28 cellular contexts compared by ENCODE assay signal in the genomic region with DNA sequence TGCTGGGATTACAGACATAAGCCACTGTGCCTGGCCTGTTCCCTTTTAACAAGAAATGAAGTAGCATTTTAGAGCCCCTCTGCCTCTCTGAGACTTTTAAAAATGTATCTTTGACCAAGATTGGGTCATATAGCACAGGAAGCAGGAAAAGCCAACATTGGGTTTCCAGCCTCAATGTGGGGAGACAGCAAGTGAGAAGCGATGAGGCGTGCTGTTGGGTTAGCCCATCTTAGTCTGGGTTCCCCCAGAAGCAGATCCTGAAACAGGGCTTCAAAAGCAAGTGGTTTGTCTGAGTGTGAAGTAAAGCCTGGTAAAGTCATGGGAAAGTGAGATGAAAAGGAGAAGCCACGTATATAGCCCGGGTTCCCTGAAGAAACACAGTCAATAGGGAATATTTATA.
"Had no signal": no experiment of that assay in that cellular context is flagged by ENCODE, and none has a peak within 500 bp of the region (broad histone marks: within the 10 kb centered on the region; RNA-seq: fewer than 3 reads in every experiment).

No MANE protein-coding gene starts in this region.

- H3K27ac ChIP-seq: stomach, suprapubic skin, testis, thoracic aorta, thyroid gland, tibial artery, tibial nerve, transverse colon, upper lobe of left lung, upper lobe of right lung, uterus, vagina had no signal

- H3K4me1 ChIP-seq: stomach, thyroid gland, tibial artery, tibial nerve, transverse colon, upper lobe of left lung, upper lobe of right lung, uterus, vagina had no signal

- H3K36me3 ChIP-seq: stomach, suprapubic skin, thoracic aorta, thyroid gland, tibial artery, tibial nerve, transverse colon, upper lobe of left lung, upper lobe of right lung, uterus, vagina had no signal

- DNase-seq: stimulated activated CD4-positive, alpha-beta T cell treated with anti-CD3 and anti-CD28 coated beads, Interleukin-2, amount 100 ng/mL, for 48 hours; stimulated activated CD4-positive, alpha-beta T cell treated with anti-CD3 and anti-CD28 coated beads, Interleukin-4, amount 100 ng/mL, for 1 hour; stimulated activated CD4-positive, alpha-beta T cell treated with anti-CD3 and anti-CD28 coated beads, Interleukin-4, amount 100 ng/mL, for 24 hours; stimulated activated CD4-positive, alpha-beta T cell treated with anti-CD3 and anti-CD28 coated beads, Interleukin-4, amount 100 ng/mL, for 4 hours; stimulated activated CD8-positive, alpha-beta memory T cell treated with anti-CD3 and anti-CD28 coated beads, Interleukin-4, amount 100 ng/mL, for 48 hours; stimulated activated naive B cell treated with anti-CD40 and anti-IgM and Interleukin-4, amounts not matched to agents 10 μg/mL and 1 μg/mL and 100 μg/mL, for 72 hours; stimulated activated naive CD4-positive, alpha-beta T cell; stimulated activated naive CD4-positive, alpha-beta T cell treated with Interleukin-2 at 50 U/mL for 16 hours; stimulated activated naive CD8-positive, alpha-beta T cell treated with anti-CD3 and anti-CD28 coated beads, Interleukin-15, amount 100 ng/mL, for 72 hours; stimulated activated naive CD8-positive, alpha-beta T cell treated with anti-CD3 and anti-CD28 coated beads, Interleukin-15, Interleukin-2, amounts not matched to agents 100 U/mL and 50 U/mL, for 24 hours; stomach; substantia nigra; testis; thyroid gland; tibial artery; transverse colon; upper lobe of left lung; upper lobe of right lung; uterus had no signal

- H3K9me3 Mint-ChIP-seq: stimulated activated effector memory CD8-positive, alpha-beta T cell treated with anti-CD3 and anti-CD28 coated beads, Interleukin-12 subunit alpha, Interleukin-12 subunit beta, amount 100 ng/mL, for 72 hours; stimulated activated naive B cell treated with anti-CD40 and anti-IgM and Interleukin-4, amounts not matched to agents 10 μg/mL and 1 μg/mL and 100 μg/mL, for 72 hours; stimulated activated naive CD8-positive, alpha-beta T cell treated with anti-CD3 and anti-CD28 coated beads, Interleukin-15, amount 100 ng/mL, for 72 hours; stimulated activated naive CD8-positive, alpha-beta T cell treated with anti-CD3 and anti-CD28 coated beads, Interleukin-15, Interleukin-2, amounts not matched to agents 100 ng/mL and 50 ng/mL, for 24 hours; type B pancreatic cell had no signal

- ATAC-seq: stimulated activated effector memory CD8-positive, alpha-beta T cell treated with anti-CD3 and anti-CD28 coated beads, Interleukin-12 subunit alpha, Interleukin-12 subunit beta, amount 100 ng/mL, for 72 hours; stimulated activated memory B cell treated with anti-CD40 and anti-IgM and Interleukin-4, amounts not matched to agents 10 μg/mL and 1 μg/mL and 100 μg/mL, for 72 hours; stimulated activated naive B cell treated with anti-CD40 and anti-IgM and Interleukin-4, amounts not matched to agents 10 μg/mL and 1 μg/mL and 100 μg/mL, for 72 hours; stimulated activated naive CD8-positive, alpha-beta T cell treated with anti-CD3 and anti-CD28 coated beads, Interleukin-15, amount 100 ng/mL, for 72 hours; stimulated activated naive CD8-positive, alpha-beta T cell treated with anti-CD3 and anti-CD28 coated beads, Interleukin-15, Interleukin-2, amounts not matched to agents 100 U/mL and 50 U/mL, for 24 hours; upper lobe of right lung had no signal

- FAIRE-seq: urothelium cell line had no signal

- H3K4me3 Mint-ChIP-seq: stimulated activated effector memory CD8-positive, alpha-beta T cell treated with anti-CD3 and anti-CD28 coated beads, Interleukin-12 subunit alpha, Interleukin-12 subunit beta, amount 100 ng/mL, for 72 hours; stimulated activated memory B cell treated with anti-CD40 and anti-IgM and Interleukin-4, amounts not matched to agents 10 μg/mL and 1 μg/mL and 100 μg/mL, for 72 hours; stimulated activated naive B cell treated with anti-CD40 and anti-IgM and Interleukin-4, amounts not matched to agents 10 μg/mL and 1 μg/mL and 100 μg/mL, for 72 hours; stimulated activated naive CD8-positive, alpha-beta T cell treated with anti-CD3 and anti-CD28 coated beads, Interleukin-15, amount 100 ng/mL, for 72 hours; stimulated activated naive CD8-positive, alpha-beta T cell treated with anti-CD3 and anti-CD28 coated beads, Interleukin-15, Interleukin-2, amounts not matched to agents 100 ng/mL and 50 ng/mL, for 24 hours; type B pancreatic cell had no signal

- H3K36me3 Mint-ChIP-seq: stimulated activated effector memory CD8-positive, alpha-beta T cell treated with anti-CD3 and anti-CD28 coated beads, Interleukin-12 subunit alpha, Interleukin-12 subunit beta, amount 100 ng/mL, for 72 hours; stimulated activated memory B cell treated with anti-CD40 and anti-IgM and Interleukin-4, amounts not matched to agents 10 μg/mL and 1 μg/mL and 100 μg/mL, for 72 hours; stimulated activated naive B cell treated with anti-CD40 and anti-IgM and Interleukin-4, amounts not matched to agents 10 μg/mL and 1 μg/mL and 100 μg/mL, for 72 hours; type B pancreatic cell had no signal

- H3K27ac Mint-ChIP-seq: stimulated activated effector memory CD8-positive, alpha-beta T cell treated with anti-CD3 and anti-CD28 coated beads, Interleukin-12 subunit alpha, Interleukin-12 subunit beta, amount 100 ng/mL, for 72 hours; stimulated activated memory B cell treated with anti-CD40 and anti-IgM and Interleukin-4, amounts not matched to agents 10 μg/mL and 1 μg/mL and 100 μg/mL, for 72 hours; stimulated activated naive B cell treated with anti-CD40 and anti-IgM and Interleukin-4, amounts not matched to agents 10 μg/mL and 1 μg/mL and 100 μg/mL, for 72 hours; stimulated activated naive CD8-positive, alpha-beta T cell treated with anti-CD3 and anti-CD28 coated beads, Interleukin-15, amount 100 ng/mL, for 72 hours; stimulated activated naive CD8-positive, alpha-beta T cell treated with anti-CD3 and anti-CD28 coated beads, Interleukin-15, Interleukin-2, amounts not matched to agents 100 ng/mL and 50 ng/mL, for 24 hours; type B pancreatic cell had no signal

- H3K4me1 Mint-ChIP-seq: stimulated activated effector memory CD8-positive, alpha-beta T cell treated with anti-CD3 and anti-CD28 coated beads, Interleukin-12 subunit alpha, Interleukin-12 subunit beta, amount 100 ng/mL, for 72 hours; stimulated activated memory B cell treated with anti-CD40 and anti-IgM and Interleukin-4, amounts not matched to agents 10 μg/mL and 1 μg/mL and 100 μg/mL, for 72 hours; stimulated activated naive B cell treated with anti-CD40 and anti-IgM and Interleukin-4, amounts not matched to agents 10 μg/mL and 1 μg/mL and 100 μg/mL, for 72 hours; stimulated activated naive CD8-positive, alpha-beta T cell treated with anti-CD3 and anti-CD28 coated beads, Interleukin-15, amount 100 ng/mL, for 72 hours had no signal

- H3K9me3 ChIP-seq: stomach, suprapubic skin, testis, thoracic aorta, thyroid gland, tibial artery, tibial nerve, transverse colon, upper lobe of left lung, upper lobe of right lung, uterus, vagina had no signal

- H3K27me3 ChIP-seq: testis, thyroid gland, upper lobe of left lung, uterus, vagina had no signal

- H3K4me3 ChIP-seq: stomach, suprapubic skin, testis, thoracic aorta, thyroid gland, tibial artery, tibial nerve, transverse colon, upper lobe of left lung, upper lobe of right lung, uterus, vagina had no signal
